ENCODE assay signal across 8 cellular contexts in genomic region chr4:2058264-2059033, GRCh38. TPM values are rescaled to one million over a fixed set of nuclear protein-coding genes. Genes with fewer than 3 reads are reported as not detected.
A peak's percentile ranks its signal among the peaks of the same experiment; 100 is the strongest.
DNase-seq lines count a peak whose midpoint lies in the region; ATAC-seq and TF ChIP-seq lines count a peak whose summit lies in the region.

No MANE protein-coding gene starts in this region.

- intact Hi-C loops in CD4-positive, alpha-beta T cell (cut with DNase I, micrococcal nuclease) = no loop called here
- intact Hi-C loops in colonic mucosa (cut with DNase I) = no loop called here

- no peaks in the 10 kb centered on the region for H3K79me2 ChIP-seq in neural progenitor cell (ENCODE audit: low read depth)

- H3K27ac Mint-ChIP-seq in CD4-positive, alpha-beta T cell = no peak overlapping the region
- no peak overlapping the region for H3K27ac Mint-ChIP-seq in neural progenitor cell

- H3K9me3 Mint-ChIP-seq in CD4-positive, alpha-beta T cell = no peaks in the 10 kb centered on the region
- H3K9me3 Mint-ChIP-seq in neural progenitor cell = no peaks in the 10 kb centered on the region

- H3K36me3 ChIP-seq in colonic mucosa = no peaks in the 10 kb centered on the region
- H3K36me3 ChIP-seq in neural progenitor cell = no peaks in the 10 kb centered on the region

- no peak for TF ChIP-seq CTCF in CD4-positive, alpha-beta T cell (IDR thresholded peaks at IDR 0.05)
- TF ChIP-seq CTCF in colonic mucosa (IDR thresholded peaks at IDR 0.05) (no peak), neural progenitor cell (IDR thresholded peaks at IDR 0.05) (no peak)

- POLR2A ChIA-PET in CD4-positive, alpha-beta T cell (lab: Charles Lee) = interaction anchor here (1.6 kb wide), 1 partner anchor 50 kb away, joined by 4 read pairs; the partner anchor contains the start of gene NELFA

- peaks cover 46% of the 10 kb centered on the region for H3K27me3 ChIP-seq in CD4-positive, alpha-beta T cell (ENCODE audit: control insufficient read depth, insufficient read depth, low read length)
- peaks cover 55% of the 10 kb centered on the region for H3K27me3 ChIP-seq in colonic mucosa
- peaks cover 82% of the 10 kb centered on the region for H3K27me3 ChIP-seq in neural progenitor cell

- peaks cover 26% of the 10 kb centered on the region for H4K20me1 ChIP-seq in neural progenitor cell (ENCODE audit: low read depth)

- H3K27me3 Mint-ChIP-seq in CD4-positive, alpha-beta T cell = peaks cover 40% of the 10 kb centered on the region
- H3K27me3 Mint-ChIP-seq in neural progenitor cell (ENCODE audit: insufficient read depth, low read depth) = peaks cover 18% of the 10 kb centered on the region

- ATAC-seq in CD4-positive, alpha-beta T cell (ENCODE audit: poor library complexity) = peak; percentile 21
- ATAC-seq in HG02759 (IDR thresholded peaks at IDR 0.05; ENCODE audit: unreplicated experiment) (no peak), left lobe of liver (no peak), HG02938 (IDR thresholded peaks at IDR 0.05; ENCODE audit: unreplicated experiment) (no peak), GM18873 (IDR thresholded peaks at IDR 0.05; ENCODE audit: low FRiP score, unreplicated experiment) (no peak)

- CTCF ChIA-PET in CD4-positive, alpha-beta T cell (lab: Charles Lee) = no interaction called here

- no peaks in the 10 kb centered on the region for H3K9me3 ChIP-seq in CD4-positive, alpha-beta T cell (ENCODE audit: control insufficient read depth, low read length)
- H3K9me3 ChIP-seq in colonic mucosa = no peaks in the 10 kb centered on the region
- no peaks in the 10 kb centered on the region for H3K9me3 ChIP-seq in neural progenitor cell (ENCODE audit: low read depth)

- peak overlapping the region; percentile 7 for H3K4me3 ChIP-seq in colonic mucosa
- peak overlapping the region; percentile 69 for H3K4me3 ChIP-seq in neural progenitor cell

- H3K9ac ChIP-seq in colonic mucosa (ENCODE audit: low read depth in 2 of 2, low read length in 2 of 2) = no peak overlapping the region
- no peak overlapping the region for H3K9ac ChIP-seq in neural progenitor cell

- H3K4me1 Mint-ChIP-seq in CD4-positive, alpha-beta T cell (ENCODE audit: low read depth) = peaks cover 4% of the 10 kb centered on the region
- peaks cover 9% of the 10 kb centered on the region for H3K4me1 Mint-ChIP-seq in neural progenitor cell

- H3K36me3 Mint-ChIP-seq in CD4-positive, alpha-beta T cell (ENCODE audit: low read depth) = no peaks in the 10 kb centered on the region
- no peaks in the 10 kb centered on the region for H3K36me3 Mint-ChIP-seq in neural progenitor cell

- peaks cover 3% of the 10 kb centered on the region for H3K4me1 ChIP-seq in colonic mucosa
- H3K4me1 ChIP-seq in neural progenitor cell = peaks cover 13% of the 10 kb centered on the region

- H3K27ac ChIP-seq in CD4-positive, alpha-beta T cell (ENCODE audit: low read depth, low read length) = no peak overlapping the region
- no peak overlapping the region for H3K27ac ChIP-seq in colonic mucosa
- H3K27ac ChIP-seq in neural progenitor cell = no peak overlapping the region

- no peak for DNase-seq in CD4-positive, alpha-beta T cell
- DNase-seq in LoVo (ENCODE audit: low spot score) (peak; percentile 10), colonic mucosa (no peak), neural progenitor cell (ENCODE audit: low spot score) (peak; percentile 72), left lobe of liver (ENCODE audit: low spot score) (no peak)

- peak overlapping the region; percentile 74 for H3K4me2 ChIP-seq in neural progenitor cell

- H3F3A ChIP-seq in neural progenitor cell (ENCODE audit: low read depth) = peaks cover 16% of the 10 kb centered on the region

- peak overlapping the region; percentile 85 for H2AFZ ChIP-seq in neural progenitor cell (replicated peaks)

- no peak overlapping the region for H3K4me3 Mint-ChIP-seq in CD4-positive, alpha-beta T cell
- peak overlapping the region; percentile 90 for H3K4me3 Mint-ChIP-seq in neural progenitor cell

RNA-seq across cellular contexts. Expression of gene NAT8L, which starts 0.7 kb away (rescaled TPM):
- not detected for total RNA-seq in CD4-positive, alpha-beta T cell
- total RNA-seq in colonic mucosa = under 1 TPM; 0.11 to 0.17 TPM
- total RNA-seq in neural progenitor cell (ENCODE audit: low replicate concordance) = 0.62 and 3.4 TPM in 2 replicates
- 0.05 TPM for total RNA-seq in left lobe of liver

RNA-seq across cellular contexts. Expression of gene NELFA, which starts 49.7 kb away (rescaled TPM):
- 10 to 100 TPM; 39.9 to 40.1 TPM for total RNA-seq in CD4-positive, alpha-beta T cell
- total RNA-seq in colonic mucosa (10 to 100 TPM; 25.7 to 41.5 TPM), neural progenitor cell (ENCODE audit: low replicate concordance) (18.0 and 50.3 TPM in 2 replicates), left lobe of liver (11.2 TPM)

Comparison
In these comparisons a context has a peak if more than half of its experiments do, and no peak if none do; other contexts are left out.
1. DNase-seq: peak in LoVo (single experiment) and neural progenitor cell (single experiment); none in CD4-positive, alpha-beta T cell (0 of 10), colonic mucosa (single experiment) and left lobe of liver (single experiment).